ENCODE assay signal across 7 cellular contexts in the genomic region with DNA sequence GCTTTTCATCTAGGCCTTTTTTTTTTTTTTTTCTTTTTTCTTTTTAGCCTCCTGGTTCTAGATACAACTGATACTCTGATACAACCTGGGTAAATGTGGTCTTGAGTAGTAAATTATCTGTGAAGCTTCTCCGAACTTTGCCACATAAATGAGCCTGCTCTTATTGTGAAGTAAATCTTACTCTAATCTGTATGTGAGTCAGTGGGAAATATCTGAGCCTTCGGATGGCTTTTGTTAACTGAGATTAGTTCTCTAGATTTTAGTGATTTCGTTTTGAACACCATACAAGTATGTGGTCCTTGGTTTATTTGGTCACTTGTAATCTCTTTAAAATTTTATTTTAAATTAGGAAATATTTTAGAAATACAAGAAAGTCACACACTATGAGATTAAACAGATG. TPM values are rescaled to one million over a fixed set of nuclear protein-coding genes. Genes with fewer than 3 reads are reported as not detected.
DNase-seq lines count a peak whose midpoint lies in the region; ATAC-seq and TF ChIP-seq lines count a peak whose summit lies in the region.
"Not testable (repeated sequence)": the region's sequence is repeated elsewhere in the genome, so short reads cannot be mapped to it uniquely, and the experiment has no call there.

No MANE protein-coding gene starts in this region.

- CTCF ChIA-PET in Caco-2 (lab: Charles Lee); OCI-LY7 (lab: Charles Lee; ENCODE audit: unreplicated experiment): not testable (repeated sequence)

- not testable (repeated sequence) for H4K5ac ChIP-seq in mesendoderm (ENCODE audit: low read length)

- not testable (repeated sequence) for H3K23ac ChIP-seq in mesendoderm (ENCODE audit: low read length)

- H3K4me1 ChIP-seq in Caco-2; OCI-LY7 (ENCODE audit: insufficient read depth, low read length, poor library complexity, severe bottlenecking); mesendoderm (ENCODE audit: control insufficient read depth, low read depth, low read length): not testable (repeated sequence)
- peaks cover 17 to 25% of the 10 kb centered on the region in 2 donors for H3K4me1 ChIP-seq in gastrocnemius medialis

- not testable (repeated sequence) for H3K27me3 Mint-ChIP-seq in Caco-2 (ENCODE audit: insufficient read depth, unreplicated experiment)

- peaks cover 22% of the 10 kb centered on the region for H3K36me3 Mint-ChIP-seq in Caco-2 (ENCODE audit: insufficient read depth, unreplicated experiment)

- no CpG with 5 or more reads among the region's 3 CpGs for WGBS in mesendoderm (ENCODE audit: extremely low coverage, insufficient coverage, low lambda C conversion rate)

- TF ChIP-seq POLR2A in gastrocnemius medialis (IDR thresholded peaks at IDR 0.05): not testable (repeated sequence)

- H3K79me2 ChIP-seq in OCI-LY7 (ENCODE audit: insufficient read depth, low read depth, low read length): peaks cover 23% of the 10 kb centered on the region; the same call in 1 of the 2 replicates
- H3K79me2 ChIP-seq in mesendoderm (ENCODE audit: control insufficient read depth, insufficient read depth, low read length): peaks cover 11% of the 10 kb centered on the region

- H3K4me2 ChIP-seq in OCI-LY7 (ENCODE audit: low read length); mesendoderm (ENCODE audit: low read length): not testable (repeated sequence)

- not testable (repeated sequence) for H3K18ac ChIP-seq in mesendoderm (ENCODE audit: low read length)

- H2BK5ac ChIP-seq in mesendoderm (ENCODE audit: low read length): not testable (repeated sequence)

- H2BK15ac ChIP-seq in mesendoderm (replicated peaks; ENCODE audit: low read depth): not testable (repeated sequence)

- H2AK5ac ChIP-seq in mesendoderm (ENCODE audit: low read length): not testable (repeated sequence)

- H3K4me3 ChIP-seq in Caco-2 (ENCODE audit: low read depth, low read length); OCI-LY7 (ENCODE audit: low read depth, low read length, poor library complexity, severe bottlenecking); choroid plexus epithelial cell (ENCODE audit: low read depth, low read length); fibroblast of villous mesenchyme (ENCODE audit: low read depth, low read length); mesendoderm (ENCODE audit: low read length); gastrocnemius medialis: not testable (repeated sequence)

- not testable (repeated sequence) for H3K4me3 Mint-ChIP-seq in Caco-2 (ENCODE audit: unreplicated experiment)

- not testable (repeated sequence) for H3K79me1 ChIP-seq in mesendoderm (ENCODE audit: low read length)

- not testable (repeated sequence) for H3K9me2 ChIP-seq in OCI-LY7 (ENCODE audit: insufficient read depth, low read length)

- in situ Hi-C loops in gastrocnemius medialis (cut with MboI; ENCODE audit: low sequenced_read_pairs in 4 of 4): not testable (repeated sequence)

- not testable (repeated sequence) for H3K4ac ChIP-seq in mesendoderm (ENCODE audit: low read depth, low read length)

- H3K56ac ChIP-seq in mesendoderm (ENCODE audit: low read length): not testable (repeated sequence)

- not testable (repeated sequence) for DNase-seq in Caco-2; OCI-LY7 (ENCODE audit: low spot score); gastrocnemius medialis
- DNase-seq in astrocyte of the hippocampus (ENCODE audit: low read depth, low spot score) (peak; percentile 9), choroid plexus epithelial cell (ENCODE audit: low read depth) (peak; percentile 13), fibroblast of villous mesenchyme (ENCODE audit: low read depth) (peak; percentile 65), mesendoderm (peak; percentile 7)

- H4K20me1 ChIP-seq in OCI-LY7 (ENCODE audit: insufficient read depth, low read length): not testable (repeated sequence)

- H3K36me3 ChIP-seq in Caco-2 (ENCODE audit: control insufficient read depth, insufficient read depth, low read length); OCI-LY7 (ENCODE audit: insufficient read depth, low read length); mesendoderm (ENCODE audit: control insufficient read depth, insufficient read depth, low read length); gastrocnemius medialis: not testable (repeated sequence)

- H3K9me3 ChIP-seq in Caco-2; OCI-LY7 (ENCODE audit: low read length); gastrocnemius medialis: not testable (repeated sequence)

- H3K27me3 ChIP-seq in Caco-2 (replicated peaks; ENCODE audit: control insufficient read depth, insufficient read depth, low read length); mesendoderm (ENCODE audit: insufficient read depth, low read length, poor library complexity); gastrocnemius medialis: not testable (repeated sequence)

- H3K4me1 Mint-ChIP-seq in Caco-2 (ENCODE audit: low read depth, unreplicated experiment): not testable (repeated sequence)

- not testable (repeated sequence) for H3K9me3 Mint-ChIP-seq in Caco-2 (ENCODE audit: unreplicated experiment)

- intact Hi-C loops in Caco-2 (cut with micrococcal nuclease; ENCODE audit: unreplicated experiment); OCI-LY7 (cut with micrococcal nuclease; ENCODE audit: unreplicated experiment); gastrocnemius medialis (cut with DNase I; ENCODE audit: low total_unique reads): not testable (repeated sequence)

- POLR2A ChIA-PET in Caco-2 (lab: Charles Lee): not testable (repeated sequence)
- POLR2A ChIA-PET in OCI-LY7 (lab: Charles Lee): interaction anchor here (0.6 to 0.7 kb wide), 2 partner anchors 169 to 1389 kb away, joined by 3 read pairs; no protein-coding TSS in a partner anchor

- not testable (repeated sequence) for TF ChIP-seq CTCF in Caco-2 (IDR thresholded peaks at IDR 0.05; ENCODE audit: insufficient read depth in 1 of 2, low read depth in 1 of 2, low read length in 1 of 2, severe bottlenecking in 1 of 2, unreplicated experiment in 1 of 2); OCI-LY7 (conservative IDR thresholded peaks at IDR 0.05; ENCODE audit: low read length); choroid plexus epithelial cell (conservative IDR thresholded peaks at IDR 0.05; ENCODE audit: low read depth, low read length); fibroblast of villous mesenchyme (IDR thresholded peaks at IDR 0.05; ENCODE audit: insufficient read depth, low read depth, low read length); gastrocnemius medialis (IDR thresholded peaks at IDR 0.05 in 4 of 5, conservative IDR thresholded peaks at IDR 0.05 in 1 of 5)

- TSS peak; percentile 8 for BruUV-seq in Caco-2 (replicated peaks; lab: Mats Ljungman, UMichigan)
- TSS peak; percentile 40 for BruUV-seq in OCI-LY7 (replicated peaks; lab: Mats Ljungman, UMichigan)

- not testable (repeated sequence) for ATAC-seq in gastrocnemius medialis

- H3K27ac Mint-ChIP-seq in Caco-2 (ENCODE audit: unreplicated experiment): not testable (repeated sequence)

- H3K27ac ChIP-seq in OCI-LY7 (ENCODE audit: low read depth, low read length, poor library complexity, severe bottlenecking); mesendoderm (ENCODE audit: low read depth, low read length): not testable (repeated sequence)
- peak overlapping the region; percentile 14 to 67 (median 44) for H3K27ac ChIP-seq in gastrocnemius medialis

- H3K9ac ChIP-seq in mesendoderm (ENCODE audit: low read length): not testable (repeated sequence)

- H2BK120ac ChIP-seq in mesendoderm (ENCODE audit: low read depth, low read length): not testable (repeated sequence)

- H2AFZ ChIP-seq in OCI-LY7 (ENCODE audit: low read length): not testable (repeated sequence)

- not testable (repeated sequence) for H4K8ac ChIP-seq in mesendoderm (ENCODE audit: low read depth, low read length)

RNA-seq across cellular contexts. Expression of gene NPEPPS, which starts 8.2 kb away (rescaled TPM):
- total RNA-seq in Caco-2 (2022) (139 and 155 TPM in 2 replicates), OCI-LY7 (2022) (111 and 124 TPM in 2 replicates), fibroblast of villous mesenchyme (95.0 and 148 TPM in 2 replicates), gastrocnemius medialis (100 to 1,000 TPM; 116 to 186 (median 157) TPM)
- total RNA-seq in OCI-LY7 (2014; rRNA removed; shearing (Covaris generic)): 44.2 and 46.8 TPM in 2 replicates
- 45.5 TPM for polyA plus RNA-seq in mesendoderm (2013, experiment 1 of 2)
- polyA plus RNA-seq in mesendoderm (2013, experiment 2 of 2): 44.9 TPM
